In genomic region chr11:10809373-10810199, GRCh38 we compare ENCODE assay signal across 1 cellular context.
TF ChIP-seq lines count a peak whose summit lies in the region.

No MANE protein-coding gene starts in this region.

TF ChIP-seq in HEK293, 187 proteins besides CTCF, POLR2A, EP300 and RAD21 (continued from another document):
- TF ChIP-seq ZNF692 (tag by site-specific recombination; IDR thresholded peaks at IDR 0.05), result peak; percentile 43; the same call in 1 of the 2 replicates
TF ChIP-seq in HEK293: peak in this region for 28.
